11 cellular contexts compared by ENCODE assay signal in genomic region chr20:38123021-38123587, GRCh38. TPM values are rescaled to one million over a fixed set of nuclear protein-coding genes. Genes with fewer than 3 reads are reported as not detected.
DNase-seq lines count a peak whose midpoint lies in the region; ATAC-seq, FAIRE-seq and TF ChIP-seq lines count a peak whose summit lies in the region.
"Had no signal": no experiment of that assay in that cellular context is flagged by ENCODE, and none has a peak within 500 bp of the region (broad histone marks: within the 10 kb centered on the region; RNA-seq: fewer than 3 reads in every experiment).

No MANE protein-coding gene starts in this region.

- no peak for DNase-seq in activated T-cell treated with anti-CD3 and anti-CD28 coated beads, Interleukin-2, amount 50 U/mL, for 72 hours
- no peak for DNase-seq in activated T-cell treated with anti-CD3 and anti-CD28 coated beads, Interleukin-2, amount 50 U/mL, for 4 hours
- DNase-seq in adrenal gland (peak in 6 of 7 donors; percentile 11 to 81 (median 62)), islet precursor cell (peak; percentile 93), testis (peak; percentile 14), SHP77 treated with DMSO at 0.1 percent for 48 hours (lab: John Stamatoyannopoulos, UW) (no peak), NCI-H524 (lab: John Stamatoyannopoulos, UW) (no peak), GM12892 (ENCODE audit: insufficient read length) (no peak)
- DNase-seq: activated gamma-delta T cell treated with Interleukin-2 at 50 U/mL for 16 hours, SIG-M5 had no signal

- H3K4me3 ChIP-seq in adrenal gland (no peak overlapping the region), testis (no peak overlapping the region)

- H3K27ac ChIP-seq in adrenal gland (peak overlapping the region in 3 of 5 donors; percentile 33 to 80 (median 73)), testis (no peak overlapping the region)

- WGBS in adrenal gland, 4 donors: 9 to 28% (median 21%) methylated on average over 4 of the region's 4 CpGs
- WGBS in testis, 2 donors: 41 to 48% methylated on average over 4 of the region's 4 CpGs

- TF ChIP-seq POLR2A in adrenal gland (IDR thresholded peaks at IDR 0.05): no peak
- no peak for TF ChIP-seq POLR2A in testis (IDR thresholded peaks at IDR 0.05)
- TF ChIP-seq POLR2A in GM12892 (IDR thresholded peaks at IDR 0.05; ENCODE audit: low read depth, low read length): no peak

- peak; percentile 45 to 46 for ATAC-seq in activated T-cell treated with anti-CD3 and anti-CD28 coated beads, Interleukin-2, amount 50 U/mL, for 72 hours (replicated peaks in 1 of 2)
- no peak for ATAC-seq in activated T-cell treated with anti-CD3 and anti-CD28 coated beads, Interleukin-2, amount 50 U/mL, for 4 hours

- peaks cover 8% of the 10 kb centered on the region for H3K4me1 Mint-ChIP-seq in activated T-cell treated with anti-CD3 and anti-CD28 coated beads, Interleukin-2, amount 50 U/mL, for 72 hours (ENCODE audit: low read depth)
- H3K4me1 Mint-ChIP-seq in activated T-cell treated with anti-CD3 and anti-CD28 coated beads, Interleukin-2, amount 50 U/mL, for 4 hours (ENCODE audit: low read depth): peaks cover 3% of the 10 kb centered on the region

- TF ChIP-seq CTCF in adrenal gland (IDR thresholded peaks at IDR 0.05) (no peak), testis (IDR thresholded peaks at IDR 0.05) (no peak)

- H3K27ac Mint-ChIP-seq in activated T-cell treated with anti-CD3 and anti-CD28 coated beads, Interleukin-2, amount 50 U/mL, for 72 hours: peak overlapping the region; percentile 60

- no peaks in the 10 kb centered on the region for H3K36me3 Mint-ChIP-seq in activated T-cell treated with anti-CD3 and anti-CD28 coated beads, Interleukin-2, amount 50 U/mL, for 72 hours (ENCODE audit: insufficient read depth in 2 of 2)
- no peaks in the 10 kb centered on the region for H3K36me3 Mint-ChIP-seq in activated T-cell treated with anti-CD3 and anti-CD28 coated beads, Interleukin-2, amount 50 U/mL, for 4 hours (ENCODE audit: insufficient read depth)

- H3K4me1 ChIP-seq in adrenal gland (replicated peaks in 1 of 2) (peaks cover 9 to 27% of the 10 kb centered on the region in 2 donors), testis (peaks cover 21% of the 10 kb centered on the region)

- no peaks in the 10 kb centered on the region for H3K36me3 ChIP-seq in adrenal gland (replicated peaks in 1 of 2)
- no peaks in the 10 kb centered on the region for H3K36me3 ChIP-seq in testis (ENCODE audit: low read depth, missing control alignments)

- H3K4me3 Mint-ChIP-seq in activated T-cell treated with anti-CD3 and anti-CD28 coated beads, Interleukin-2, amount 50 U/mL, for 72 hours: no peak overlapping the region
- H3K4me3 Mint-ChIP-seq in activated T-cell treated with anti-CD3 and anti-CD28 coated beads, Interleukin-2, amount 50 U/mL, for 4 hours: no peak overlapping the region

- no peak for FAIRE-seq in GM12892 (lab: Jason Lieb, UNC)
- FAIRE-seq: GM18507 had no signal

- no peaks in the 10 kb centered on the region for H3K9me3 ChIP-seq in adrenal gland (replicated peaks in 1 of 3)
- no peaks in the 10 kb centered on the region for H3K9me3 ChIP-seq in testis

- intact Hi-C loops in adrenal gland (cut with DNase I): no loop called here
- intact Hi-C loops in testis (cut with DNase I; ENCODE audit: low total_unique reads): no loop called here

- H3K27me3 ChIP-seq in adrenal gland (no peaks in the 10 kb centered on the region), testis (no peaks in the 10 kb centered on the region)

- no peaks in the 10 kb centered on the region for H3K9me3 Mint-ChIP-seq in activated T-cell treated with anti-CD3 and anti-CD28 coated beads, Interleukin-2, amount 50 U/mL, for 72 hours
- H3K9me3 Mint-ChIP-seq in activated T-cell treated with anti-CD3 and anti-CD28 coated beads, Interleukin-2, amount 50 U/mL, for 4 hours: no peaks in the 10 kb centered on the region

- no peaks in the 10 kb centered on the region for H3K27me3 Mint-ChIP-seq in activated T-cell treated with anti-CD3 and anti-CD28 coated beads, Interleukin-2, amount 50 U/mL, for 72 hours (ENCODE audit: low read depth)
- no peaks in the 10 kb centered on the region for H3K27me3 Mint-ChIP-seq in activated T-cell treated with anti-CD3 and anti-CD28 coated beads, Interleukin-2, amount 50 U/mL, for 4 hours (ENCODE audit: low read depth)

RNA-seq across cellular contexts. Expression of gene TGM2, which starts 42.0 kb away (rescaled TPM):
- total RNA-seq in activated T-cell treated with anti-CD3 and anti-CD28 coated beads, Interleukin-2, amount 50 U/mL, for 72 hours: under 1 TPM; 0.23 to 0.38 TPM
- under 1 TPM; 0.52 to 0.71 (median 0.63) TPM for total RNA-seq in activated T-cell treated with anti-CD3 and anti-CD28 coated beads, Interleukin-2, amount 50 U/mL, for 4 hours
- total RNA-seq in adrenal gland (100 to 1,000 TPM in 6 of 8 donors, 10 to 100 TPM in 2; 41.9 to 262 (median 149) TPM), testis (1 to 10 TPM; 3.2 to 8.5 TPM)
- polyA plus RNA-seq in adrenal gland (10 to 100 TPM; 32.1 to 60.8 (median 46.9) TPM), testis (ENCODE audit: insufficient read depth, low read depth, low replicate concordance) (49.0 TPM)
- polyA plus RNA-seq in GM12892 (2012; ENCODE audit: missing spikeins): 0.55 TPM

Comparison
In these comparisons a context has a peak if more than half of its experiments do, and no peak if none do; other contexts are left out.
1. ATAC-seq: peak in activated T-cell treated with anti-CD3 and anti-CD28 coated beads, Interleukin-2, amount 50 U/mL, for 72 hours (2 of 2); none in activated T-cell treated with anti-CD3 and anti-CD28 coated beads, Interleukin-2, amount 50 U/mL, for 4 hours (0 of 2).
2. DNase-seq: peak in adrenal gland (6 of 7), islet precursor cell (single experiment) and testis (single experiment); none in activated T-cell treated with anti-CD3 and anti-CD28 coated beads, Interleukin-2, amount 50 U/mL, for 72 hours (0 of 2), activated T-cell treated with anti-CD3 and anti-CD28 coated beads, Interleukin-2, amount 50 U/mL, for 4 hours (single experiment), SHP77 treated with DMSO at 0.1 percent for 48 hours (single experiment), NCI-H524 (0 of 2) and GM12892 (single experiment).
3. H3K27ac ChIP-seq: peak in adrenal gland (3 of 5); none in testis (0 of 2).
4. RNA of gene TGM2, which starts 42.0 kb away (total RNA-seq): 41.9 to 262 TPM in adrenal gland; 3.2 to 8.5 TPM in testis, 0.52 to 0.71 TPM in activated T-cell treated with anti-CD3 and anti-CD28 coated beads, Interleukin-2, amount 50 U/mL, for 4 hours and 0.23 to 0.38 TPM in activated T-cell treated with anti-CD3 and anti-CD28 coated beads, Interleukin-2, amount 50 U/mL, for 72 hours; every median in the first group is over 4 times any median in the second.